Comparison of ENCODE assay signal across 35 cellular contexts in the genomic region with DNA sequence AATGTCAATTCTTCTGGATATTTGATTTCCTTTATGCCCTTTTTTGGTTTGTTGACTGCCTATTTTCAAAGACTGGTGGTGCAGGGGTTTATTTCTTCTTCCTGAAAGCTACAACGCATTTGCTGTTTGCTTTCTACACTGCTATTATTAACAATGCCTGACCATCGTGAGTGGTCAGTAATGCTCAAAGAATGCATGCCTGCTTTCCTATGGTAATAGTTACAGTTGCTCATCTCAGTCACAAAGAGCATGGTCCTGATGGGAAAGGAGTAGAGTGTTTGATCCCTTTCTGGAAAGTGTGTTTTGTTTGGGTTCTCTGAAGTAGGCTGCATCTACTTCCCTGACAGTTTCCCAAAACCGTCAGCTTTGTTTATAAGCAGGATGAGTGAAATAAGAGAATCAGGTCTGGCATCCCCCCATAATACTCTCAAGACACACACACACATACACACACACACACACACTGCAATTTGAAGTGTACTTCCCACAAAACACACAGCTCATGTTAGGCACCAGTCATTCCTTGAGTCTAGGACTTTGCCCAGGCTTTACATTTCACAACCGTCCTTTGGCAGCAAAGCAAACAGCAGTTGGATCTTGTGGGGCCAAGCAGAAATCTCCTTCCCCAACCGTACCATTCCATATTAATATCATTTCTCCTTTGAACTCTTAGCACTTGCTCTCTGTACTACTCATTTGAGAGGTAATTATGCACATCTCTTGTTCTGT. TPM values are rescaled to one million over a fixed set of nuclear protein-coding genes. Genes with fewer than 3 reads are reported as not detected.
DNase-seq lines count a peak whose midpoint lies in the region; ATAC-seq, FAIRE-seq and TF ChIP-seq lines count a peak whose summit lies in the region.
"Had no signal": no experiment of that assay in that cellular context is flagged by ENCODE, and none has a peak within 500 bp of the region (broad histone marks: within the 10 kb centered on the region; RNA-seq: fewer than 3 reads in every experiment).

No MANE protein-coding gene starts in this region.

- H3K9ac ChIP-seq in colonic mucosa (ENCODE audit: low read depth in 2 of 2, low read length in 2 of 2), result no peak overlapping the region
- H3K9ac ChIP-seq: neural progenitor cell, parathyroid adenoma had no signal

- DNase-seq in A549 (ENCODE audit: low read depth in 1 of 2, low spot score in 1 of 2), result peak in 1 of 2 experiments; percentile 64
- DNase-seq in HCEC 1CT, result peak; percentile 60
- DNase-seq in colonic mucosa, result peak; percentile 40
- no peak for DNase-seq in right lobe of liver
- DNase-seq in GM19238 (ENCODE audit: insufficient read length, low spot score), result no peak
- DNase-seq in glutamatergic neuron, result no peak
- no peak for DNase-seq in dedifferentiated amniotic fluid mesenchymal stem cell (ENCODE audit: extremely low spot score)
- DNase-seq: activated CD4-positive, alpha-beta T cell treated with anti-CD3 and anti-CD28 coated beads, Interleukin-2, amount 50 U/mL, for 4 hours; activated CD4-positive, CD25-positive, alpha-beta regulatory T cell; activated CD8-positive, alpha-beta memory T cell treated with anti-CD3 and anti-CD28 coated beads, Interleukin-2, amount 10 ng/mL, durations not matched to agents 7 days and 5 days; activated naive CD4-positive, alpha-beta T cell; activated naive CD8-positive, alpha-beta T cell treated with anti-CD3 and anti-CD28 coated beads, Interleukin-2, amount 50 U/mL, for 24 hours; activated T-cell treated with anti-CD3 and anti-CD28 coated beads, Interleukin-2, amount 50 U/mL, for 48 hours; BE2C; central memory CD4-positive, alpha-beta T cell; KBM-7; NCI-H1105 treated with DMSO at 0.1 percent for 48 hours; NCI-H1930; NCI-H510A treated with DMSO at 0.1 percent for 48 hours; PC-9; retina; stimulated activated CD4-positive, alpha-beta T cell treated with anti-CD3 and anti-CD28 coated beads, Interleukin-1b, Interleukin-23, amount 100 ng/mL, for 48 hours; stimulated activated naive CD4-positive, alpha-beta T cell treated with Interleukin-2 at 50 U/mL for 16 hours; upper lobe of right lung had no signal

- H3K9me3 Mint-ChIP-seq in glutamatergic neuron (ENCODE audit: unreplicated experiment), result no peaks in the 10 kb centered on the region
- H3K9me3 Mint-ChIP-seq: dendritic cell treated with granulocyte-macrophage colony-stimulating factor and Interleukin-4, amounts not matched to agents 40 ng/mL and 50 ng/mL, for 4 days; neural progenitor cell; T-helper 1 cell treated with Interleukin-12 subunit alpha and Interleukin-12 subunit beta and Interleukin-4 antibody, amounts not matched to agents 30 μg/mL and 1 μg/mL, for 36 hours had no signal

- H3K4me1 ChIP-seq in A549, result peaks cover 14% of the 10 kb centered on the region; the same call in 1 of the 3 replicates
- no peaks in the 10 kb centered on the region for H3K4me1 ChIP-seq in colonic mucosa
- no peaks in the 10 kb centered on the region for H3K4me1 ChIP-seq in right lobe of liver
- H3K4me1 ChIP-seq: BE2C, neural progenitor cell, parathyroid adenoma, suprapubic skin, upper lobe of right lung had no signal

- H3K36me3 Mint-ChIP-seq in glutamatergic neuron (ENCODE audit: unreplicated experiment), result no peaks in the 10 kb centered on the region
- H3K36me3 Mint-ChIP-seq: neural progenitor cell had no signal

- FAIRE-seq in A549 (lab: Jason Lieb, UNC), result no peak
- FAIRE-seq: frontal cortex, HTR-8/SVneo had no signal

- H3K27me3 ChIP-seq in colonic mucosa (no peaks in the 10 kb centered on the region), right lobe of liver (no peaks in the 10 kb centered on the region)
- H3K27me3 ChIP-seq: MG63, neural progenitor cell, suprapubic skin, upper lobe of right lung had no signal

- H3K4me3 ChIP-seq in A549 (no peak overlapping the region), colonic mucosa (no peak overlapping the region), right lobe of liver (no peak overlapping the region)
- H3K4me3 ChIP-seq: MG63, neural progenitor cell, PC-9, SK-N-MC, suprapubic skin, upper lobe of right lung had no signal

- H3K36me3 ChIP-seq in colonic mucosa (no peaks in the 10 kb centered on the region), right lobe of liver (no peaks in the 10 kb centered on the region)
- H3K36me3 ChIP-seq: BE2C, MG63, neural progenitor cell, suprapubic skin, upper lobe of right lung had no signal

- peaks cover 6% of the 10 kb centered on the region for H3K4me1 Mint-ChIP-seq in glutamatergic neuron (ENCODE audit: low read depth, unreplicated experiment)
- H3K4me1 Mint-ChIP-seq: activated CD8-positive, alpha-beta memory T cell treated with anti-CD3 and anti-CD28 coated beads, Interleukin-2, amount 10 ng/mL, durations not matched to agents 7 days and 5 days; activated naive CD8-positive, alpha-beta T cell treated with anti-CD3 and anti-CD28 coated beads, Interleukin-2, amount 50 U/mL, for 24 hours had no signal

- TF ChIP-seq POLR2A in A549 (IDR thresholded peaks at IDR 0.05; ENCODE audit: low read length), result no peak
- TF ChIP-seq POLR2A in right lobe of liver (IDR thresholded peaks at IDR 0.05), result no peak

- ATAC-seq in A549 (peak; percentile 72 to 75), right lobe of liver (peak in 3 of 4 donors; percentile 24 to 51 (median 26)), HG02678 (IDR thresholded peaks at IDR 0.05; ENCODE audit: unreplicated experiment) (no peak)
- ATAC-seq: activated CD8-positive, alpha-beta memory T cell treated with anti-CD3 and anti-CD28 coated beads, Interleukin-2, amount 10 ng/mL, durations not matched to agents 7 days and 5 days; activated naive CD8-positive, alpha-beta T cell treated with anti-CD3 and anti-CD28 coated beads, Interleukin-2, amount 50 U/mL, for 24 hours; HCT116; upper lobe of right lung had no signal

- H3K9me3 ChIP-seq in A549, result no peaks in the 10 kb centered on the region; the same call in 2 of the 3 replicates
- H3K9me3 ChIP-seq in colonic mucosa, result no peaks in the 10 kb centered on the region
- H3K9me3 ChIP-seq in right lobe of liver, result no peaks in the 10 kb centered on the region
- H3K9me3 ChIP-seq: BE2C, MG63, suprapubic skin, upper lobe of right lung had no signal

- no peak overlapping the region for H3K27ac ChIP-seq in A549
- H3K27ac ChIP-seq in colonic mucosa, result no peak overlapping the region
- no peak overlapping the region for H3K27ac ChIP-seq in right lobe of liver
- H3K27ac ChIP-seq: neural progenitor cell, parathyroid adenoma, PC-9, SK-N-MC, suprapubic skin, upper lobe of right lung had no signal

- WGBS in A549 (ENCODE audit: missing lambda C conversion rate), result 7% methylated on average over 5 of the region's 5 CpGs
- WGBS in right lobe of liver (ENCODE audit: insufficient coverage, low coverage, low lambda C conversion rate, missing lambda C conversion rate), result 48% methylated on average over 4 of the region's 5 CpGs

- intact Hi-C loops in colonic mucosa (cut with DNase I) (loop anchor here (10.0 kb wide), 1 partner anchor 202 kb away; no protein-coding TSS in a partner anchor), right lobe of liver (cut with DNase I) (no loop called here)

- POLR2A ChIA-PET in A549 (lab: Yijun Ruan, JAX), result interaction anchor here (0.7 kb wide), 1 partner anchor 9 kb away, joined by 5 read pairs; no protein-coding TSS in a partner anchor

- no peaks in the 10 kb centered on the region for H3K27me3 Mint-ChIP-seq in glutamatergic neuron (ENCODE audit: unreplicated experiment)
- H3K27me3 Mint-ChIP-seq: activated CD8-positive, alpha-beta memory T cell treated with anti-CD3 and anti-CD28 coated beads, Interleukin-2, amount 10 ng/mL, durations not matched to agents 7 days and 5 days; activated naive CD8-positive, alpha-beta T cell treated with anti-CD3 and anti-CD28 coated beads, Interleukin-2, amount 50 U/mL, for 24 hours; dendritic cell treated with granulocyte-macrophage colony-stimulating factor and Interleukin-4, amounts not matched to agents 40 ng/mL and 50 ng/mL, for 4 days had no signal

- CTCF ChIA-PET in A549 (lab: Yijun Ruan, JAX), result no interaction called here

- no peak overlapping the region for H3K27ac Mint-ChIP-seq in glutamatergic neuron (ENCODE audit: unreplicated experiment)
- H3K27ac Mint-ChIP-seq: activated CD8-positive, alpha-beta memory T cell treated with anti-CD3 and anti-CD28 coated beads, Interleukin-2, amount 10 ng/mL, durations not matched to agents 7 days and 5 days; activated naive CD8-positive, alpha-beta T cell treated with anti-CD3 and anti-CD28 coated beads, Interleukin-2, amount 50 U/mL, for 24 hours; dendritic cell treated with granulocyte-macrophage colony-stimulating factor and Interleukin-4, amounts not matched to agents 40 ng/mL and 50 ng/mL, for 4 days; neural progenitor cell; T-helper 1 cell treated with Interleukin-12 subunit alpha and Interleukin-12 subunit beta and Interleukin-4 antibody, amounts not matched to agents 30 μg/mL and 1 μg/mL, for 36 hours had no signal

- H3K4me3 Mint-ChIP-seq in glutamatergic neuron (ENCODE audit: unreplicated experiment), result no peak overlapping the region
- H3K4me3 Mint-ChIP-seq: activated CD8-positive, alpha-beta memory T cell treated with anti-CD3 and anti-CD28 coated beads, Interleukin-2, amount 10 ng/mL, durations not matched to agents 7 days and 5 days; activated naive CD8-positive, alpha-beta T cell treated with anti-CD3 and anti-CD28 coated beads, Interleukin-2, amount 50 U/mL, for 24 hours; dendritic cell treated with granulocyte-macrophage colony-stimulating factor and Interleukin-4, amounts not matched to agents 40 ng/mL and 50 ng/mL, for 4 days; neural progenitor cell; T-helper 1 cell treated with Interleukin-12 subunit alpha and Interleukin-12 subunit beta and Interleukin-4 antibody, amounts not matched to agents 30 μg/mL and 1 μg/mL, for 36 hours had no signal

- H3K4me2 ChIP-seq in A549, result peak overlapping the region; percentile 58
- H3K4me2 ChIP-seq: neural progenitor cell, PC-9 had no signal

- TF ChIP-seq CTCF in A549 (IDR thresholded peaks at IDR 0.05) (no peak), colonic mucosa (IDR thresholded peaks at IDR 0.05) (no peak), right lobe of liver (IDR thresholded peaks at IDR 0.05) (no peak), glutamatergic neuron (IDR thresholded peaks at IDR 0.05; ENCODE audit: partially characterized antibody, unreplicated experiment) (no peak)

- no peak for TF ChIP-seq EP300 in A549 (IDR thresholded peaks at IDR 0.05)

- TF ChIP-seq RAD21 in A549 (conservative IDR thresholded peaks at IDR 0.05 in 1 of 2, IDR thresholded peaks at IDR 0.05 in 1 of 2), result no peak

TF ChIP-seq in A549, 52 proteins besides CTCF, POLR2A, EP300 and RAD21 (continues in another document):
- TF ChIP-seq, protein P1, sequence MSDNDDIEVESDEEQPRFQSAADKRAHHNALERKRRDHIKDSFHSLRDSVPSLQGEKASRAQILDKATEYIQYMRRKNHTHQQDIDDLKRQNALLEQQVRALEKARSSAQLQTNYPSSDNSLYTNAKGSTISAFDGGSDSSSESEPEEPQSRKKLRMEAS (IDR thresholded peaks at IDR 0.05), result no peak

RNA-seq across cellular contexts. Expression of a gene that starts 56.6 kb away (rescaled TPM):
- 31.9 and 36.5 TPM in 2 replicates for polyA plus RNA-seq in A549 (2011; rRNA removed)
- 11.4 and 13.7 TPM in 2 replicates for polyA plus RNA-seq in A549 (2012; cell fraction: cytosol; rRNA removed)
- polyA plus RNA-seq in A549 (2012; cell fraction: nucleus; rRNA removed), result 20.9 and 33.3 TPM in 2 replicates
- polyA plus RNA-seq in A549 (2017; fragmentation: RNase III; extraction: RNeasy Plus Mini Kit Qiagen cat#74134 plus additional on column Dnase treatment), result 17.9 to 20.3 TPM (median 18.4 TPM) in 3 replicates
- 24.4 and 28.7 TPM in 2 replicates for polyA minus RNA-seq in A549 (2011; rRNA and poly(A)+ RNA removed)
- total RNA-seq in colonic mucosa, result 10 to 100 TPM; 42.0 to 51.8 TPM
- 10 to 100 TPM in 5 of 6 experiments, 1 to 10 TPM in 1; 9.7 to 15.9 (median 13.6) TPM for total RNA-seq in right lobe of liver
- 32.5 TPM for total RNA-seq in glutamatergic neuron (ENCODE audit: unreplicated experiment)

Comparison
In these comparisons a context has a peak if more than half of its experiments do, and no peak if none do; other contexts are left out.
1. DNase-seq: peak in HCEC 1CT (single experiment) and colonic mucosa (single experiment); none in right lobe of liver (0 of 3), GM19238 (single experiment), glutamatergic neuron (single experiment) and dedifferentiated amniotic fluid mesenchymal stem cell (single experiment).